8 cellular contexts compared by ENCODE assay signal in the genomic region with DNA sequence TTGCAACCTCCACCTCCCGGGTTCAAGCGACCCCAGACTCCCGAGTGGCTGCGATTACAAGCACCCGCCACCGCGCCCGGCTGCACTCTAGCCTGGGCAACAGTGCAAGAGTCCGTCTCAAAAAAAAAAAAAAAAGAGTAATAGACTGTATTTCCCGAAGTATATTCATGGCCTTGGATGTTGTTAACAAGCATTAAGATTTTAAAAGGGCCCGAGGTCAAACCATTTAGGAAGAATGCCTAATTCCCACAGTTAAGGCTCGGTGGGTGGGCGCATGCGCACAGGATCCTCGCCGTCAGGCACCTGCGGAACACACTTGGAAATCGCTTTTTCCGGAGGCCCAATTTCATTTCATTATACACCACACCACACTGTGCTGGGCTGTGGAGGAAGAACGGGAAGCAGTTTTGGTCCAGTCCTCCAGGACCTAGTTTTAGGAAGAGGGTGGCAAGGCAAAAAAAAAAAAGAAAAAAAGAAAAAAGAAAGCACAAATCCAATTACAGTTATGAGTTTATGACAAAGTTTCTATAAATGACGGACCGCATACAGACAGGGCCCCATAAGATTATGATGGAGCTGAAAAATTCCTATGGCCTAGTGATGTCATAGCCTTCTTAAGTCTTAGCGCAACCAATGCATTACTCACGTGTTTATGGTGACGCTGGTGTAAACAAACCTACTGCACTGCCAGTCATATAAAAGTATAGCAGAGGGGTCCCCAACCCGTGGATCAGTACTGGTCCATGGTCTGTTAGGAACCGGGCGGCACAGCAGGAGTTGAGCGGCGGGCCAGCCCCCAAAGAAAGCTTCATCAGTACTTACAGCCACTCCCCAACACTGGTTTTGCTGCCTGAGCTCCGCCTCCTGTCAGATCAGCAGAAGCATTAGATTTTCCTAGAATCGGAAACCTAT. TPM values are rescaled to one million over a fixed set of nuclear protein-coding genes. Genes with fewer than 3 reads are reported as not detected.
DNase-seq lines count a peak whose midpoint lies in the region; ATAC-seq, FAIRE-seq and TF ChIP-seq lines count a peak whose summit lies in the region.

No MANE protein-coding gene starts in this region.

- no peaks in the 10 kb centered on the region for H3K4me1 ChIP-seq in right lobe of liver

- peak overlapping the region; percentile 76 for H3K4me3 Mint-ChIP-seq in chondrocyte (ENCODE audit: unreplicated experiment)

- peak; percentile 67 to 80 (median 70) for ATAC-seq in right lobe of liver

- H3K27ac ChIP-seq in right lobe of liver = no peak overlapping the region

- POLR2A ChIA-PET in AG04449 (lab: Yijun Ruan, JAX) = no interaction called here

- DNase-seq in AG04449 (ENCODE audit: low read depth, low spot score) (no peak), GM18507 (ENCODE audit: extremely low spot score, insufficient read length, low read depth) (no peak), SW480 (ENCODE audit: low spot score) (peak; percentile 52), chondrocyte (ENCODE audit: low spot score) (peak; percentile 35), right lobe of liver (peak in 1 of 3 donors; percentile 49), COR-L47 (lab: John Stamatoyannopoulos, UW) (no peak), NCI-H2171 (lab: John Stamatoyannopoulos, UW) (no peak)
- peak; percentile 17 for DNase-seq in stimulated activated naive CD4-positive, alpha-beta T cell treated with Interleukin-2 at 50 U/mL for 16 hours (lab: John Stamatoyannopoulos, UW)

- peak; percentile 42 for FAIRE-seq in GM18507 (lab: Jason Lieb, UNC)

- no peaks in the 10 kb centered on the region for H3K36me3 ChIP-seq in right lobe of liver

- peak overlapping the region; percentile 63 for H3K27ac Mint-ChIP-seq in chondrocyte (ENCODE audit: unreplicated experiment)

- peaks cover 2% of the 10 kb centered on the region for H3K27me3 Mint-ChIP-seq in chondrocyte (ENCODE audit: low read depth)

- CTCF ChIA-PET in AG04449 (lab: Yijun Ruan, JAX) = interaction anchor here (0.8 to 5.4 kb wide), 4 partner anchors 11 to 35 kb away, joined by 3 to 27 read pairs (median 7); no protein-coding TSS in a partner anchor

- no peaks in the 10 kb centered on the region for H3K36me3 Mint-ChIP-seq in chondrocyte (ENCODE audit: low read depth)

- under 1% methylated on average over 21 of the region's 32 CpGs for WGBS in right lobe of liver (ENCODE audit: insufficient coverage, low coverage, low lambda C conversion rate, missing lambda C conversion rate)

- no peak for TF ChIP-seq POLR2A in right lobe of liver (IDR thresholded peaks at IDR 0.05)

- no peaks in the 10 kb centered on the region for H3K27me3 ChIP-seq in right lobe of liver

- H3K4me1 Mint-ChIP-seq in chondrocyte (ENCODE audit: low read depth) = peaks cover 10% of the 10 kb centered on the region

- no peaks in the 10 kb centered on the region for H3K9me3 ChIP-seq in right lobe of liver

- no peaks in the 10 kb centered on the region for H3K9me3 Mint-ChIP-seq in chondrocyte (ENCODE audit: low read depth)

- intact Hi-C loops in right lobe of liver (cut with DNase I) = no loop called here

- TF ChIP-seq CTCF in AG04449 (IDR thresholded peaks at IDR 0.05; ENCODE audit: insufficient read depth, low read length, missing control alignments) (no peak), chondrocyte (IDR thresholded peaks at IDR 0.05) (no peak), right lobe of liver (IDR thresholded peaks at IDR 0.05) (no peak)

- H3K4me3 ChIP-seq in AG04449 (ENCODE audit: low read depth, low read length) (peak overlapping the region; percentile 38), right lobe of liver (peak overlapping the region; percentile 31 to 49 (median 35))

RNA-seq across cellular contexts. Expression of a gene that starts 38.2 kb away (rescaled TPM):
- total RNA-seq in chondrocyte (307 to 328 TPM (median 315 TPM) in 3 replicates), right lobe of liver (100 to 1,000 TPM; 132 to 185 (median 156) TPM)

Comparison
In these comparisons a context has a peak if more than half of its experiments do, and no peak if none do; other contexts are left out.
1. DNase-seq: peak in SW480 (single experiment), chondrocyte (single experiment) and stimulated activated naive CD4-positive, alpha-beta T cell treated with Interleukin-2 at 50 U/mL for 16 hours (single experiment); none in AG04449 (single experiment), GM18507 (single experiment), COR-L47 (single experiment) and NCI-H2171 (single experiment).